ENCODE assay signal across 8 cellular contexts in the genomic region with DNA sequence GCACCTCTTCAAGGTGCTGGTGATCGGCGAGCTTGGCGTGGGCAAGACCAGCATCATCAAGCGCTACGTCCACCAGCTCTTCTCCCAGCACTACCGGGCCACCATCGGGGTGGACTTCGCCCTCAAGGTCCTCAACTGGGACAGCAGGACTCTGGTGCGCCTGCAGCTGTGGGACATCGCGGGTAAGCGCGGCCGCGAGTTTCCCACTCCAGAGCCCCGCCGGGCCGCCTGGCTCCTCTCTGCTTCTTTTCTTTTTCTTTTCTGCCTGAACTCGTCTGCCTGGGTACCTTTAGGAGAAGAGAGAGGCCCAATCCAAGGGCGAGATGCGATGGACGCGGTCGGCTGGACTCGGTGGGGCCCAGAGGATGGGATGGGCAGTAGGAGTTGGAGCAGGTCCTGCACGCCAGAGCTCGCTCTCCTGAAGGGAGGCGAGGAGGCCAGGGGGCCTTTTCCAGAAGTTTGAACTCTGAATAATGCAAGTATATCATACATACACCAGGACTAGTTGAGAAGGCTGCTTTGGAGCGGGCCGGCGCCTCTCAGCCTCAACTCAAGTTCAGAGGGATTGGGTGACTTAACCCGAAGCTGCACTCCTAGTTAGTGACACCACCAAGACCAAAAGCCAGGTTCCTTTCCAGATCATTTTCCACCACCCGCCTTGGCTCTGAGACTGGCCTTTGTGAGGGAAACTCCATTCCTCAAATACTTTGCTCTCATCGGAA. TPM values are rescaled to one million over a fixed set of nuclear protein-coding genes. Genes with fewer than 3 reads are reported as not detected.
DNase-seq lines count a peak whose midpoint lies in the region; TF ChIP-seq lines count a peak whose summit lies in the region.

No MANE protein-coding gene starts in this region.

- no peaks in the 10 kb centered on the region for H4K20me1 ChIP-seq in neural cell (ENCODE audit: insufficient read depth)

- no peaks in the 10 kb centered on the region for H3F3A ChIP-seq in neural cell (ENCODE audit: insufficient read depth, low read length, poor library complexity, severe bottlenecking)

- H3K9ac ChIP-seq in HUES48 (ENCODE audit: low read depth, low read length) (peak overlapping the region; percentile 67), neural cell (ENCODE audit: low read length) (no peak overlapping the region)

- no peak overlapping the region for H2AFZ ChIP-seq in neural cell (ENCODE audit: low read depth, low read length)

- peaks cover 33% of the 10 kb centered on the region for H3K27me3 Mint-ChIP-seq in activated naive CD4-positive, alpha-beta T cell treated with anti-CD3 and anti-CD28 coated beads, Interleukin-2, amount 10 ng/mL, durations not matched to agents 7 days and 5 days

- H3K9me3 Mint-ChIP-seq in activated naive CD4-positive, alpha-beta T cell treated with anti-CD3 and anti-CD28 coated beads, Interleukin-2, amount 10 ng/mL, durations not matched to agents 7 days and 5 days = no peaks in the 10 kb centered on the region

- no peaks in the 10 kb centered on the region for H3K27me3 ChIP-seq in HUES48 (ENCODE audit: control insufficient read depth, insufficient read depth, low read length)
- peaks cover 22% of the 10 kb centered on the region for H3K27me3 ChIP-seq in neural cell (ENCODE audit: insufficient read depth, low read depth, low read length)

- no peaks in the 10 kb centered on the region for H3K79me2 ChIP-seq in neural cell (replicated peaks; ENCODE audit: insufficient read depth, low read length)

- peak overlapping the region; percentile 66 for H3K4me3 Mint-ChIP-seq in activated naive CD4-positive, alpha-beta T cell treated with anti-CD3 and anti-CD28 coated beads, Interleukin-2, amount 10 ng/mL, durations not matched to agents 7 days and 5 days

- H3K27ac ChIP-seq in HUES48 (ENCODE audit: low read depth, low read length) (peak overlapping the region; percentile 61), neural cell (ENCODE audit: low read length) (no peak overlapping the region)

- H3K4me3 ChIP-seq in HUES48 (ENCODE audit: low read depth, low read length) (peak overlapping the region; percentile 71), neural cell (ENCODE audit: low read length) (peak overlapping the region; percentile 56)

- peaks cover 17% of the 10 kb centered on the region for H3K4me1 ChIP-seq in HUES48 (ENCODE audit: control insufficient read depth, insufficient read depth, low read length)

- TF ChIP-seq EP300 in neural cell (conservative IDR thresholded peaks at IDR 0.05; ENCODE audit: poor library complexity, severe bottlenecking) = no peak

- no peaks in the 10 kb centered on the region for H3K9me3 ChIP-seq in HUES48 (ENCODE audit: control insufficient read depth, insufficient read depth, low read length)
- H3K9me3 ChIP-seq in neural cell (ENCODE audit: low read length) = no peaks in the 10 kb centered on the region

- H3K36me3 ChIP-seq in HUES48 (ENCODE audit: control insufficient read depth, insufficient read depth, low read length) (no peaks in the 10 kb centered on the region), neural cell (ENCODE audit: insufficient read depth, low read length) (no peaks in the 10 kb centered on the region)

- TF ChIP-seq RAD21 in neural cell (conservative IDR thresholded peaks at IDR 0.05) = no peak

- no peak for TF ChIP-seq CTCF in neural cell (IDR thresholded peaks at IDR 0.05; ENCODE audit: poor library complexity, severe bottlenecking)

- H3K9me2 ChIP-seq in neural cell (ENCODE audit: insufficient read depth, low read length) = no peaks in the 10 kb centered on the region

- no peak for DNase-seq in activated naive CD4-positive, alpha-beta T cell treated with anti-CD3 and anti-CD28 coated beads, Interleukin-2, amount 10 ng/mL, durations not matched to agents 7 days and 5 days
- DNase-seq in activated naive CD4-positive, alpha-beta T cell (lab: John Stamatoyannopoulos, UW) = no peak
- DNase-seq in activated naive CD4-positive, alpha-beta T cell treated with anti-CD3 and anti-CD28 coated beads, Interleukin-2, amount 50 U/mL, for 16 hours = peak; percentile 7
- DNase-seq in globus pallidus (ENCODE audit: low spot score) = peak; percentile 30
- DNase-seq in DMS79 treated with DMSO at 0.1 percent for 48 hours (lab: John Stamatoyannopoulos, UW) = no peak
- no peak for DNase-seq in NCI-H2081 (lab: John Stamatoyannopoulos, UW)

- peaks cover 9% of the 10 kb centered on the region for H3K4me1 Mint-ChIP-seq in activated naive CD4-positive, alpha-beta T cell treated with anti-CD3 and anti-CD28 coated beads, Interleukin-2, amount 10 ng/mL, durations not matched to agents 7 days and 5 days

- no peak overlapping the region for H3K27ac Mint-ChIP-seq in activated naive CD4-positive, alpha-beta T cell treated with anti-CD3 and anti-CD28 coated beads, Interleukin-2, amount 10 ng/mL, durations not matched to agents 7 days and 5 days

- H3K4me2 ChIP-seq in neural cell (ENCODE audit: low read length) = no peak overlapping the region

- CTCF ChIA-PET in activated naive CD4-positive, alpha-beta T cell treated with anti-CD3 and anti-CD28 coated beads, Interleukin-2, amount 10 ng/mL, durations not matched to agents 7 days and 5 days (lab: Charles Lee) = no interaction called here

- no peaks in the 10 kb centered on the region for H3K36me3 Mint-ChIP-seq in activated naive CD4-positive, alpha-beta T cell treated with anti-CD3 and anti-CD28 coated beads, Interleukin-2, amount 10 ng/mL, durations not matched to agents 7 days and 5 days

TF ChIP-seq in neural cell, 6 proteins besides CTCF, POLR2A, EP300 and RAD21:
- TF ChIP-seq SMC3 (conservative IDR thresholded peaks at IDR 0.05; ENCODE audit: poor library complexity) = no peak
- TF ChIP-seq POLR2AphosphoS5 (IDR thresholded peaks at IDR 0.05) = no peak
- TF ChIP-seq MXI1 (conservative IDR thresholded peaks at IDR 0.05; ENCODE audit: poor library complexity, severe bottlenecking) = no peak
- TF ChIP-seq, protein P1, sequence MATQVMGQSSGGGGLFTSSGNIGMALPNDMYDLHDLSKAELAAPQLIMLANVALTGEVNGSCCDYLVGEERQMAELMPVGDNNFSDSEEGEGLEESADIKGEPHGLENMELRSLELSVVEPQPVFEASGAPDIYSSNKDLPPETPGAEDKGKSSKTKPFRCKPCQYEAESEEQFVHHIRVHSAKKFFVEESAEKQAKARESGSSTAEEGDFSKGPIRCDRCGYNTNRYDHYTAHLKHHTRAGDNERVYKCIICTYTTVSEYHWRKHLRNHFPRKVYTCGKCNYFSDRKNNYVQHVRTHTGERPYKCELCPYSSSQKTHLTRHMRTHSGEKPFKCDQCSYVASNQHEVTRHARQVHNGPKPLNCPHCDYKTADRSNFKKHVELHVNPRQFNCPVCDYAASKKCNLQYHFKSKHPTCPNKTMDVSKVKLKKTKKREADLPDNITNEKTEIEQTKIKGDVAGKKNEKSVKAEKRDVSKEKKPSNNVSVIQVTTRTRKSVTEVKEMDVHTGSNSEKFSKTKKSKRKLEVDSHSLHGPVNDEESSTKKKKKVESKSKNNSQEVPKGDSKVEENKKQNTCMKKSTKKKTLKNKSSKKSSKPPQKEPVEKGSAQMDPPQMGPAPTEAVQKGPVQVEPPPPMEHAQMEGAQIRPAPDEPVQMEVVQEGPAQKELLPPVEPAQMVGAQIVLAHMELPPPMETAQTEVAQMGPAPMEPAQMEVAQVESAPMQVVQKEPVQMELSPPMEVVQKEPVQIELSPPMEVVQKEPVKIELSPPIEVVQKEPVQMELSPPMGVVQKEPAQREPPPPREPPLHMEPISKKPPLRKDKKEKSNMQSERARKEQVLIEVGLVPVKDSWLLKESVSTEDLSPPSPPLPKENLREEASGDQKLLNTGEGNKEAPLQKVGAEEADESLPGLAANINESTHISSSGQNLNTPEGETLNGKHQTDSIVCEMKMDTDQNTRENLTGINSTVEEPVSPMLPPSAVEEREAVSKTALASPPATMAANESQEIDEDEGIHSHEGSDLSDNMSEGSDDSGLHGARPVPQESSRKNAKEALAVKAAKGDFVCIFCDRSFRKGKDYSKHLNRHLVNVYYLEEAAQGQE (IDR thresholded peaks at IDR 0.05; ENCODE audit: borderline replicate concordance) = no peak
- no peak for TF ChIP-seq TAF1 (IDR thresholded peaks at IDR 0.05; ENCODE audit: low read depth)
- no peak for TF ChIP-seq EZH2 (IDR thresholded peaks at IDR 0.05; ENCODE audit: borderline replicate concordance, insufficient read depth, low read length, poor library complexity, severe bottlenecking)

RNA-seq across cellular contexts. Expression of a gene that starts 0.5 kb away (rescaled TPM):
- polyA plus RNA-seq in neural cell = 0.42 and 1.8 TPM in 2 replicates
- polyA minus RNA-seq in neural cell = not detected in 2 replicates

RNA-seq across cellular contexts. Expression of a gene that starts 54.7 kb away (rescaled TPM):
- not detected in 2 replicates for polyA plus RNA-seq in neural cell
- not detected in 2 replicates for polyA minus RNA-seq in neural cell

Comparison
In these comparisons a context has a peak if more than half of its experiments do, and no peak if none do; other contexts are left out.
1. DNase-seq: peak in activated naive CD4-positive, alpha-beta T cell treated with anti-CD3 and anti-CD28 coated beads, Interleukin-2, amount 50 U/mL, for 16 hours (single experiment) and globus pallidus (single experiment); none in activated naive CD4-positive, alpha-beta T cell treated with anti-CD3 and anti-CD28 coated beads, Interleukin-2, amount 10 ng/mL, durations not matched to agents 7 days and 5 days (single experiment), activated naive CD4-positive, alpha-beta T cell (0 of 4), DMS79 treated with DMSO at 0.1 percent for 48 hours (single experiment) and NCI-H2081 (0 of 2).